In the genomic region with DNA sequence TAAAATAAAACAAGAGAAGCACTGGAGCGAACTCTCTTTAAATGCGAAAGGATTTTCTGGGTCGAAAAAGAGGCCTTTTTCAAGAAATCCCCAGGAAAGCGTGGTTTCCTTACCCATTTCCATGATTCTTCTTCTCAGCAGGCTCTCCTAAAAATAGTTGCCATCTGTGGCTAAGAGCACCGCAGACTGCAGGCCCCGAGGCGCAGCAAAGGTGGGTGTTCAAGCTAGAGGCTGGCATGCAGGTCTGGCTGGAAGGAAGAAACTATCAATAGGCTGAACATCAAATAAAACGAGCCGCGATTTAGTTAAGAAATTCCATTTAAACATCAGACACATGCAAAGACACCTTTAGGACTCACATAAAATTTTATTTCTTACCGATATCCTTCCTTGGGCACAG, we compare ENCODE assay signal across 20 cellular contexts.
DNase-seq lines count a peak whose midpoint lies in the region; ATAC-seq and TF ChIP-seq lines count a peak whose summit lies in the region.
"Had no signal": no experiment of that assay in that cellular context is flagged by ENCODE, and none has a peak within 500 bp of the region (broad histone marks: within the 10 kb centered on the region; RNA-seq: fewer than 3 reads in every experiment).

No MANE protein-coding gene starts in this region.

- no peak overlapping the region for H3K27ac ChIP-seq in BLaER1 treated with 17β-estradiol and CSF1 and Interleukin-3, amounts not matched to agents 10 nM and 100 nM
- H3K27ac ChIP-seq in H9 (ENCODE audit: insufficient read length, low read depth, low read length) = no peak overlapping the region
- peak overlapping the region; percentile 9 for H3K27ac ChIP-seq in angular gyrus (ENCODE audit: low read depth, low read length)
- no peak overlapping the region for H3K27ac ChIP-seq in SK-N-SH (ENCODE audit: low read depth in 2 of 2, low read length in 1 of 2)
- H3K27ac ChIP-seq: A549, SJCRH30 had no signal

- no peak for TF ChIP-seq CTCF in H9 (conservative IDR thresholded peaks at IDR 0.05)
- TF ChIP-seq CTCF in SK-N-SH (IDR thresholded peaks at IDR 0.05) = no peak

- no peaks in the 10 kb centered on the region for H3F3A ChIP-seq in SK-N-SH (replicated peaks; ENCODE audit: insufficient read depth)

- no peak overlapping the region for H3K4me3 ChIP-seq in BLaER1 treated with 17β-estradiol and CSF1 and Interleukin-3, amounts not matched to agents 10 nM and 100 nM
- no peak overlapping the region for H3K4me3 ChIP-seq in SK-N-SH (ENCODE audit: low read depth in 2 of 2, low read length in 1 of 2)
- H3K4me3 ChIP-seq: A549, SJCRH30 had no signal

- no peak overlapping the region for H4K5ac ChIP-seq in H9 (ENCODE audit: insufficient read length, low read depth, low read length)

- no peaks in the 10 kb centered on the region for H3K9me3 ChIP-seq in BLaER1 treated with 17β-estradiol and CSF1 and Interleukin-3, amounts not matched to agents 10 nM and 100 nM (replicated peaks in 1 of 11)
- H3K9me3 ChIP-seq in H9 (ENCODE audit: control insufficient read depth, low read depth, low read length) = no peaks in the 10 kb centered on the region
- no peaks in the 10 kb centered on the region for H3K9me3 ChIP-seq in SK-N-SH
- H3K9me3 ChIP-seq: A549, SJCRH30 had no signal

- H2BK15ac ChIP-seq in H9 (ENCODE audit: low read depth, low read length) = no peak overlapping the region

- no peaks in the 10 kb centered on the region for H3K79me1 ChIP-seq in H9 (ENCODE audit: insufficient read depth, low read depth, low read length, poor library complexity, severe bottlenecking)

- POLR2A ChIA-PET in SK-N-SH (lab: Yijun Ruan, JAX) = no interaction called here

- H3K4me2 ChIP-seq in BLaER1 treated with 17β-estradiol and CSF1 and Interleukin-3, amounts not matched to agents 10 nM and 100 nM = peak overlapping the region in 6 of 11 experiments; percentile 8 to 46 (median 24); a peak in 6 of 22 replicates
- no peak overlapping the region for H3K4me2 ChIP-seq in H9 (ENCODE audit: insufficient read depth, insufficient read length, low read length)
- H3K4me2 ChIP-seq in SK-N-SH = no peak overlapping the region
- H3K4me2 ChIP-seq: A549 had no signal

- H3K9me3 Mint-ChIP-seq in H9 (no peaks in the 10 kb centered on the region; a peak in 1 of 5 replicates), immature natural killer cell (no peaks in the 10 kb centered on the region)
- H3K9me3 Mint-ChIP-seq: CD8-positive, alpha-beta T cell had no signal

- H3K9me2 ChIP-seq in SK-N-SH = 0 out of 2 replicates have a peak, but pooled peaks cover 3% of the 10 kb centered on the region

- H2AK5ac ChIP-seq in H9 (ENCODE audit: insufficient read length, low read length) = no peak overlapping the region

- H3K27me3 Mint-ChIP-seq in H9 (ENCODE audit: low read depth) (no peaks in the 10 kb centered on the region), immature natural killer cell (ENCODE audit: low read depth in 3 of 3) (peaks cover 2 to 3% (median 2%) of the 10 kb centered on the region in 3 donors)

- no peak for TF ChIP-seq RAD21 in SK-N-SH (IDR thresholded peaks at IDR 0.05; ENCODE audit: low read length)

- H3K56ac ChIP-seq in H9 (ENCODE audit: insufficient read length, low read depth, low read length) = no peak overlapping the region

- H3K36me3 ChIP-seq in BLaER1 treated with 17β-estradiol and CSF1 and Interleukin-3, amounts not matched to agents 10 nM and 100 nM = no peaks in the 10 kb centered on the region
- no peaks in the 10 kb centered on the region for H3K36me3 ChIP-seq in SK-N-SH (replicated peaks in 1 of 2; ENCODE audit: control insufficient read depth in 1 of 2, insufficient read depth in 2 of 2, low read length in 1 of 2)
- H3K36me3 ChIP-seq: SJCRH30 had no signal

- no peak overlapping the region for H3K23ac ChIP-seq in H9 (ENCODE audit: insufficient read length, low read depth, low read length)

- no peak overlapping the region for H2BK120ac ChIP-seq in H9 (ENCODE audit: low read depth, low read length, poor library complexity, severe bottlenecking)

- no peak overlapping the region for H4K91ac ChIP-seq in H9 (ENCODE audit: insufficient read length, low read depth, low read length)

- H3K79me2 ChIP-seq in H9 (ENCODE audit: insufficient read depth, low read length) = no peaks in the 10 kb centered on the region
- no peaks in the 10 kb centered on the region for H3K79me2 ChIP-seq in SK-N-SH (ENCODE audit: insufficient read depth)

- no peak for ATAC-seq in HG03521 (IDR thresholded peaks at IDR 0.05; ENCODE audit: unreplicated experiment)
- ATAC-seq: A549; CD8-positive, alpha-beta T cell; Panc1 had no signal

- H3K27me3 ChIP-seq in BLaER1 treated with 17β-estradiol and CSF1 and Interleukin-3, amounts not matched to agents 10 nM and 100 nM = no peaks in the 10 kb centered on the region
- no peaks in the 10 kb centered on the region for H3K27me3 ChIP-seq in H9 (ENCODE audit: insufficient read depth, low read length)
- no peaks in the 10 kb centered on the region for H3K27me3 ChIP-seq in SK-N-SH (ENCODE audit: insufficient read depth)
- H3K27me3 ChIP-seq: SJCRH30 had no signal

- H3K27ac Mint-ChIP-seq in H9 (peak overlapping the region in 1 of 3 experiments; percentile 67; a peak in 3 of 7 replicates), immature natural killer cell (no peak overlapping the region)
- H3K27ac Mint-ChIP-seq: CD8-positive, alpha-beta T cell had no signal

- H2BK20ac ChIP-seq in H9 (ENCODE audit: low read depth, low read length, poor library complexity, severe bottlenecking) = no peak overlapping the region

- H3K4me1 ChIP-seq in BLaER1 treated with 17β-estradiol and CSF1 and Interleukin-3, amounts not matched to agents 10 nM and 100 nM = peaks cover 0 to 9% (median 2%) of the 10 kb centered on the region in 10 experiments; a peak in 8 of 20 replicates
- no peaks in the 10 kb centered on the region for H3K4me1 ChIP-seq in H9 (ENCODE audit: insufficient read depth, low read length)
- no peaks in the 10 kb centered on the region for H3K4me1 ChIP-seq in SK-N-SH (ENCODE audit: control insufficient read depth in 1 of 2, insufficient read depth in 2 of 2, low read depth in 1 of 2, low read length in 1 of 2)
- H3K4me1 ChIP-seq: A549, SJCRH30 had no signal

- H4K8ac ChIP-seq in H9 (replicated peaks; ENCODE audit: insufficient read length, low read depth, low read length) = no peak overlapping the region

- H2BK12ac ChIP-seq in H9 (ENCODE audit: insufficient read length, low read depth, low read length) = no peak overlapping the region

- CTCF ChIA-PET in SK-N-SH (lab: Yijun Ruan, JAX) = interaction anchor here (1.6 kb wide), 1 partner anchor 1102 kb away, joined by 4 read pairs; no protein-coding TSS in a partner anchor

- H3K14ac ChIP-seq in H9 (ENCODE audit: insufficient read depth, low read length) = no peak overlapping the region

- no peak for TF ChIP-seq EP300 in SK-N-SH (IDR thresholded peaks at IDR 0.05; ENCODE audit: borderline replicate concordance in 1 of 2, low read depth in 1 of 2, low read length in 1 of 2)

- no peak overlapping the region for H3K18ac ChIP-seq in H9 (ENCODE audit: insufficient read length, low read depth, low read length)

- no peak overlapping the region for H3K9ac ChIP-seq in BLaER1 treated with 17β-estradiol and CSF1 and Interleukin-3, amounts not matched to agents 10 nM and 100 nM
- no peak overlapping the region for H3K9ac ChIP-seq in H9 (ENCODE audit: extremely low read depth, insufficient read length, low read length)
- H3K9ac ChIP-seq in SK-N-SH = no peak overlapping the region

- no peak overlapping the region for H3T11ph ChIP-seq in H9 (ENCODE audit: low read length)

- no peak for DNase-seq in H9
- DNase-seq in iPS-NIHi7 (ENCODE audit: extremely low spot score) = peak; percentile 23
- DNase-seq in SK-N-SH = no peak
- DNase-seq in NCI-H2029 (lab: John Stamatoyannopoulos, UW) = no peak
- DNase-seq in immature natural killer cell = no peak
- DNase-seq: CD8-positive, alpha-beta T cell; DMS53; EL; MM.1S; NCI-H1092; NCI-H2107; NCI-H226; NCI-H524; SJCRH30; SW 1271 had no signal

- H3K36me3 Mint-ChIP-seq in H9 (ENCODE audit: insufficient read depth in 1 of 3, low read depth in 3 of 3) (0 out of 7 replicates have a peak, but pooled peaks cover 0 to 4% (median 0%) of the 10 kb centered on the region in 3 experiments), immature natural killer cell (no peaks in the 10 kb centered on the region)
- H3K36me3 Mint-ChIP-seq: CD8-positive, alpha-beta T cell had no signal

- no peak overlapping the region for H3K4ac ChIP-seq in H9 (ENCODE audit: low read depth, low read length)

- H3K23me2 ChIP-seq in H9 (ENCODE audit: insufficient read length, low read depth, low read length, poor library complexity, severe bottlenecking) = no peaks in the 10 kb centered on the region

- H3K4me1 Mint-ChIP-seq in H9 = peaks cover 13 to 20% of the 10 kb centered on the region in 2 experiments
- no peaks in the 10 kb centered on the region for H3K4me1 Mint-ChIP-seq in immature natural killer cell

- H2BK5ac ChIP-seq in H9 (ENCODE audit: insufficient read length, low read length) = no peak overlapping the region

- H4K20me1 ChIP-seq in BLaER1 treated with 17β-estradiol and CSF1 and Interleukin-3, amounts not matched to agents 10 nM and 100 nM = no peaks in the 10 kb centered on the region
- no peaks in the 10 kb centered on the region for H4K20me1 ChIP-seq in H9 (ENCODE audit: control insufficient read depth, insufficient read depth, insufficient read length)
- no peaks in the 10 kb centered on the region for H4K20me1 ChIP-seq in SK-N-SH (ENCODE audit: insufficient read depth)

- H2AFZ ChIP-seq in H9 (ENCODE audit: low read length) (peak overlapping the region; percentile 52), SK-N-SH (ENCODE audit: low read depth) (no peak overlapping the region)

- H3K4me3 Mint-ChIP-seq in H9 (no peak overlapping the region), immature natural killer cell (no peak overlapping the region)
- H3K4me3 Mint-ChIP-seq: CD8-positive, alpha-beta T cell had no signal

- no CpG with 5 or more reads among the region's 11 CpGs for WGBS in H9 (ENCODE audit: extremely low coverage, insufficient read length, low lambda C conversion rate)
- WGBS in SK-N-SH (ENCODE audit: low lambda C conversion rate) = 77% methylated on average over 11 of the region's 11 CpGs

TF ChIP-seq in SK-N-SH, 30 proteins besides CTCF, POLR2A, EP300 and RAD21:
- no peak for TF ChIP-seq SIN3A (IDR thresholded peaks at IDR 0.05; ENCODE audit: borderline replicate concordance, low read depth, low read length)

Comparison
In these comparisons a context has a peak if more than half of its experiments do, and no peak if none do; other contexts are left out.
1. H3K4me2 ChIP-seq: peak in BLaER1 treated with 17β-estradiol and CSF1 and Interleukin-3, amounts not matched to agents 10 nM and 100 nM (6 of 11); none in H9 (single experiment) and SK-N-SH (single experiment).